11 cellular contexts compared by ENCODE assay signal in genomic region chr6:138104618-138105213, GRCh38. TPM values are rescaled to one million over a fixed set of nuclear protein-coding genes. Genes with fewer than 3 reads are reported as not detected.
DNase-seq lines count a peak whose midpoint lies in the region; ATAC-seq and TF ChIP-seq lines count a peak whose summit lies in the region.
"Had no signal": no experiment of that assay in that cellular context is flagged by ENCODE, and none has a peak within 500 bp of the region (broad histone marks: within the 10 kb centered on the region; RNA-seq: fewer than 3 reads in every experiment).

No MANE protein-coding gene starts in this region.

- DNase-seq in heart left ventricle: no peak
- DNase-seq in right cardiac atrium: no peak
- no peak for DNase-seq in SK-N-MC (ENCODE audit: low read depth, low spot score)
- DNase-seq in type B pancreatic cell (ENCODE audit: extremely low spot score, unreplicated experiment): no peak
- DNase-seq in mucosa of descending colon: no peak
- DNase-seq in HT-29 (ENCODE audit: low spot score): no peak
- DNase-seq: activated naive CD4-positive, alpha-beta T cell treated with anti-CD3 and anti-CD28 coated beads, Interleukin-2, amount 10 ng/mL, durations not matched to agents 7 days and 5 days; upper lobe of right lung had no signal

- H3K9me3 ChIP-seq in heart left ventricle (no peaks in the 10 kb centered on the region), right cardiac atrium (ENCODE audit: control insufficient read depth, low read length) (no peaks in the 10 kb centered on the region), SK-N-MC (ENCODE audit: low read depth, low read length) (no peaks in the 10 kb centered on the region), iPS-20b (ENCODE audit: insufficient read depth, low read depth, low read length) (no peaks in the 10 kb centered on the region), mucosa of descending colon (no peaks in the 10 kb centered on the region)
- H3K9me3 ChIP-seq: upper lobe of right lung had no signal

- peaks cover 9% of the 10 kb centered on the region for H3K9me3 Mint-ChIP-seq in type B pancreatic cell
- H3K9me3 Mint-ChIP-seq: activated naive CD4-positive, alpha-beta T cell treated with anti-CD3 and anti-CD28 coated beads, Interleukin-2, amount 10 ng/mL, durations not matched to agents 7 days and 5 days had no signal

- H3K4me3 Mint-ChIP-seq in type B pancreatic cell: peak overlapping the region; percentile 93

- H3K27ac ChIP-seq in heart left ventricle: peak overlapping the region in 10 of 12 donors; percentile 26 to 92 (median 82)
- H3K27ac ChIP-seq in right cardiac atrium (ENCODE audit: low read length): no peak overlapping the region
- no peak overlapping the region for H3K27ac ChIP-seq in SK-N-MC
- H3K27ac ChIP-seq in iPS-20b (ENCODE audit: low read length): no peak overlapping the region
- H3K27ac ChIP-seq: coronary artery, upper lobe of right lung had no signal

- peak overlapping the region; percentile 99 for H3K27ac Mint-ChIP-seq in type B pancreatic cell
- H3K27ac Mint-ChIP-seq: activated naive CD4-positive, alpha-beta T cell treated with anti-CD3 and anti-CD28 coated beads, Interleukin-2, amount 10 ng/mL, durations not matched to agents 7 days and 5 days had no signal

- peaks cover 18% of the 10 kb centered on the region for H3K36me3 Mint-ChIP-seq in type B pancreatic cell
- H3K36me3 Mint-ChIP-seq: activated naive CD4-positive, alpha-beta T cell treated with anti-CD3 and anti-CD28 coated beads, Interleukin-2, amount 10 ng/mL, durations not matched to agents 7 days and 5 days had no signal

- TF ChIP-seq POLR2A in heart left ventricle (IDR thresholded peaks at IDR 0.05): no peak

- H3K4me3 ChIP-seq in heart left ventricle (peak overlapping the region in 8 of 12 donors; percentile 72 to 92 (median 75)), right cardiac atrium (ENCODE audit: low read length) (no peak overlapping the region), SK-N-MC (0 out of 2 replicates have a peak overlapping the region, but pooled peaks have one; percentile 8), iPS-20b (ENCODE audit: low read length) (peak overlapping the region; percentile 85), mucosa of descending colon (no peak overlapping the region)
- H3K4me3 ChIP-seq: coronary artery had no signal

- peaks cover 25% of the 10 kb centered on the region for H3K4me1 Mint-ChIP-seq in type B pancreatic cell (ENCODE audit: unreplicated experiment)

- intact Hi-C loops in heart left ventricle (cut with DNase I): loop anchor here in 6 of 10 donors (5.0 to 10.0 kb wide), 4 partner anchors 237 to 400 kb away; partner anchors contain the start of genes TNFAIP3 (in 2 of the 6) and HEBP2 (in 1 of the 6)
- intact Hi-C loops in right cardiac atrium (cut with DNase I): loop anchor here in 2 of 4 donors (5.0 kb wide), 1 partner anchor 102 kb away; no protein-coding TSS in a partner anchor
- intact Hi-C loops in mucosa of descending colon (cut with DNase I, micrococcal nuclease): loop anchor here in 1 of 2 donors (5.0 kb wide), 1 partner anchor 102 kb away; no protein-coding TSS in a partner anchor

- 45 to 56% (median 51%) methylated on average over 10 of the region's 10 CpGs for WGBS in heart left ventricle, 4 donors
- WGBS in right cardiac atrium: 62% methylated on average over 10 of the region's 10 CpGs

- H3K27me3 Mint-ChIP-seq in type B pancreatic cell: peaks cover 32% of the 10 kb centered on the region

- H3K4me1 ChIP-seq in heart left ventricle: peaks cover 0 to 19% (median 6%) of the 10 kb centered on the region in 12 donors
- H3K4me1 ChIP-seq in right cardiac atrium (ENCODE audit: control insufficient read depth, insufficient read depth, low read length): no peaks in the 10 kb centered on the region
- H3K4me1 ChIP-seq in iPS-20b (ENCODE audit: insufficient read depth, low read length): peaks cover 27% of the 10 kb centered on the region
- H3K4me1 ChIP-seq in mucosa of descending colon (ENCODE audit: low read depth): peaks cover 7% of the 10 kb centered on the region
- H3K4me1 ChIP-seq: upper lobe of right lung had no signal

- no peak for ATAC-seq in heart left ventricle
- ATAC-seq in right cardiac atrium: no peak
- ATAC-seq in mucosa of descending colon: no peak
- ATAC-seq in GM19023 (IDR thresholded peaks at IDR 0.05; ENCODE audit: unreplicated experiment): no peak
- ATAC-seq: upper lobe of right lung had no signal

- H3K9ac ChIP-seq in SK-N-MC (ENCODE audit: insufficient read length) (no peak overlapping the region), iPS-20b (ENCODE audit: low read depth, low read length) (peak overlapping the region; percentile 75; the same call in 1 of the 2 replicates)

- H3K27me3 ChIP-seq in heart left ventricle: peaks cover 0 to 43% (median 5%) of the 10 kb centered on the region in 9 donors
- H3K27me3 ChIP-seq in right cardiac atrium (ENCODE audit: control insufficient read depth, insufficient read depth): no peaks in the 10 kb centered on the region
- peaks cover 18% of the 10 kb centered on the region for H3K27me3 ChIP-seq in iPS-20b (ENCODE audit: insufficient read depth, low read length)

- H3K36me3 ChIP-seq in heart left ventricle: no peaks in the 10 kb centered on the region
- H3K36me3 ChIP-seq in SK-N-MC (ENCODE audit: insufficient read depth, low read length): no peaks in the 10 kb centered on the region
- H3K36me3 ChIP-seq in iPS-20b (ENCODE audit: insufficient read depth, low read depth, low read length): peaks cover 5% of the 10 kb centered on the region; the same call in 1 of the 2 replicates
- no peaks in the 10 kb centered on the region for H3K36me3 ChIP-seq in mucosa of descending colon (ENCODE audit: low read depth)
- H3K36me3 ChIP-seq: upper lobe of right lung had no signal

- TF ChIP-seq CTCF in heart left ventricle (IDR thresholded peaks at IDR 0.05) (no peak), type B pancreatic cell (conservative IDR thresholded peaks at IDR 0.05) (no peak), mucosa of descending colon (IDR thresholded peaks at IDR 0.05) (no peak)

RNA-seq across cellular contexts. Expression of gene PERP, which starts 2.5 kb away (rescaled TPM):
- 10 to 100 TPM; 49.5 to 73.4 (median 53.6) TPM for total RNA-seq in heart left ventricle
- polyA plus RNA-seq in heart left ventricle: 10 to 100 TPM; 41.0 to 54.2 TPM
- total RNA-seq in right cardiac atrium: 10 to 100 TPM; 34.6 to 44.6 (median 38.7) TPM
- 35.9 TPM for polyA plus RNA-seq in right cardiac atrium
- 86.8 and 293 TPM in 2 replicates for total RNA-seq in type B pancreatic cell (ENCODE audit: low replicate concordance)
- total RNA-seq in mucosa of descending colon: 10 to 100 TPM; 47.9 to 72.9 (median 60.3) TPM
- 69.0 and 71.2 TPM in 2 replicates for total RNA-seq in HT-29 (2014; rRNA removed; shearing (Covaris generic))

RNA-seq across cellular contexts. Expression of gene ARFGEF3, which starts 57.0 kb away (rescaled TPM):
- total RNA-seq in heart left ventricle (10 to 100 TPM in 1 of 9 donors, 1 to 10 TPM in 8; 1.0 to 11.9 (median 2.8) TPM), right cardiac atrium (1 to 10 TPM; 1.1 to 2.0 (median 1.6) TPM), type B pancreatic cell (ENCODE audit: low replicate concordance) (24.0 and 31.7 TPM in 2 replicates), mucosa of descending colon (10 to 100 TPM; 10.1 to 24.3 (median 21.1) TPM)
- polyA plus RNA-seq in heart left ventricle (under 1 TPM; 0.58 to 0.65 TPM), right cardiac atrium (0.63 TPM)
- 8.7 and 10.0 TPM in 2 replicates for total RNA-seq in HT-29 (2014; rRNA removed; shearing (Covaris generic))

Comparison
In these comparisons a context has a peak if more than half of its experiments do, and no peak if none do; other contexts are left out.
1. H3K27ac ChIP-seq: peak in heart left ventricle (10 of 12); none in right cardiac atrium (single experiment), SK-N-MC (single experiment) and iPS-20b (single experiment).
2. H3K4me3 ChIP-seq: peak in heart left ventricle (8 of 12), SK-N-MC (single experiment) and iPS-20b (single experiment); none in right cardiac atrium (single experiment) and mucosa of descending colon (single experiment).